10 cellular contexts compared by ENCODE assay signal in genomic region chr2:118937817-118938216, GRCh38. TPM values are rescaled to one million over a fixed set of nuclear protein-coding genes. Genes with fewer than 3 reads are reported as not detected.
"Had no signal": no experiment of that assay in that cellular context is flagged by ENCODE, and none has a peak within 500 bp of the region (broad histone marks: within the 10 kb centered on the region; RNA-seq: fewer than 3 reads in every experiment).

No MANE protein-coding gene starts in this region.

- H2AFZ ChIP-seq: GM23248 had no signal

- H3K4me3 ChIP-seq: GM23248, HAP-1, K562 had no signal

- H3K4me1 ChIP-seq: HAP-1 had no signal

- H3K9me3 ChIP-seq: HAP-1 had no signal

- H3K36me3 ChIP-seq: HAP-1 had no signal

- H3K9ac ChIP-seq: GM23248 had no signal

- DNase-seq: GM23248, GOT3, H7, HFFc6, IMR-90 had no signal

- ATAC-seq: HCT116, K562 had no signal

- H3K27ac ChIP-seq: GM23248 had no signal

RNA-seq across cellular contexts. Expression of gene MARCO, which starts 4.2 kb away (rescaled TPM):
- total RNA-seq: GM23248, H4, H7, HFFc6, HT-29, IMR-90 had no signal
